In the genomic region with DNA sequence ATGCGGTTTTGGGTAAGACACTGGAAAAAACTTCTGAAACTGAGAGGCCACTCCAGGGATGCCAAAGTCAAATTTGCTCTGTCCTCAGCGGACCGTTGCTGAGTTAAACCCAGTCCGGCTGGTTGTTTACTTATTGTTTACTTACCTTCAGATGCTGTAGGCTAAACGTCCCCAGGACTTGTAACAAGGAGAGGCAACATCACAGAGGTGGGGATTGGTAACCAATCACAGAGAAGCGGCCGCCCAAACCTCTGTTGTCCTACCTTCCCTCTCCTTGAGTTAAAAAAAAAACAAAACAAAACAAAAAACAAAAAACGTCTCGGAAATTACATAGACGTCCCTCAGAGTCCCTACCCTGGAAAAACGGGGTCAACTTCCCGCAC, we compare ENCODE assay signal across 9 cellular contexts. TPM values are rescaled to one million over a fixed set of nuclear protein-coding genes. Genes with fewer than 3 reads are reported as not detected.
DNase-seq lines count a peak whose midpoint lies in the region; ATAC-seq, FAIRE-seq and TF ChIP-seq lines count a peak whose summit lies in the region.
"Had no signal": no experiment of that assay in that cellular context is flagged by ENCODE, and none has a peak within 500 bp of the region (broad histone marks: within the 10 kb centered on the region; RNA-seq: fewer than 3 reads in every experiment).

No MANE protein-coding gene starts in this region.

- DNase-seq in astrocyte of the spinal cord (ENCODE audit: low read depth, low spot score) (no peak), keratinocyte (ENCODE audit: low read depth, low spot score) (no peak), suprapubic skin (ENCODE audit: low spot score in 2 of 2) (no peak), mucosa of descending colon (no peak), HTR-8/SVneo (ENCODE audit: insufficient read length, low spot score) (no peak), foreskin melanocyte (no peak)
- DNase-seq: stimulated activated CD4-positive, alpha-beta T cell treated with anti-CD3 and anti-CD28 coated beads, Interleukin-4, amount 100 ng/mL, for 4 hours had no signal

- FAIRE-seq in keratinocyte (lab: Jason Lieb, UNC) (no peak), HTR-8/SVneo (lab: Jason Lieb, UNC) (no peak)

- no peaks in the 10 kb centered on the region for H3K79me2 ChIP-seq in keratinocyte (ENCODE audit: control insufficient read depth, insufficient read depth, low read length)

- H4K20me1 ChIP-seq in keratinocyte (ENCODE audit: control insufficient read depth, extremely low read depth, insufficient read depth, low read length), result no peaks in the 10 kb centered on the region

- H3K27ac ChIP-seq in HUES48 (ENCODE audit: low read depth, low read length) (peak overlapping the region; percentile 48), keratinocyte (ENCODE audit: control insufficient read depth, insufficient read depth, low read length) (no peak overlapping the region), suprapubic skin (no peak overlapping the region)

- peaks cover 27% of the 10 kb centered on the region for H3K27me3 ChIP-seq in HUES48 (ENCODE audit: control insufficient read depth, insufficient read depth, low read length)
- peaks cover 44% of the 10 kb centered on the region for H3K27me3 ChIP-seq in keratinocyte (ENCODE audit: control insufficient read depth, extremely low read depth, insufficient read depth, low read length)
- H3K27me3 ChIP-seq in suprapubic skin, result peaks cover 43% of the 10 kb centered on the region

- TF ChIP-seq POLR2A in suprapubic skin (IDR thresholded peaks at IDR 0.05), result no peak

- H2AFZ ChIP-seq in keratinocyte (ENCODE audit: control insufficient read depth, low read length), result no peak overlapping the region

- no peaks in the 10 kb centered on the region for H3K9me3 ChIP-seq in HUES48 (ENCODE audit: control insufficient read depth, insufficient read depth, low read length)
- no peaks in the 10 kb centered on the region for H3K9me3 ChIP-seq in keratinocyte (ENCODE audit: control insufficient read depth, low read depth, low read length)
- no peaks in the 10 kb centered on the region for H3K9me3 ChIP-seq in suprapubic skin
- no peaks in the 10 kb centered on the region for H3K9me3 ChIP-seq in mucosa of descending colon

- intact Hi-C loops in mucosa of descending colon (cut with DNase I, micrococcal nuclease), result no loop called here

- H3K4me2 ChIP-seq in keratinocyte (ENCODE audit: control insufficient read depth, extremely low read depth, insufficient read depth, low read depth, low read length), result peak overlapping the region; percentile 52

- H3K9me1 ChIP-seq in keratinocyte (ENCODE audit: control insufficient read depth, extremely low read depth, insufficient read depth, low read length), result no peaks in the 10 kb centered on the region

- WGBS in suprapubic skin, result 19% methylated on average over 12 of the region's 12 CpGs

- no peak for ATAC-seq in mucosa of descending colon

- dilution Hi-C loops in keratinocyte (cut with MboI; ENCODE audit: extremely low pct_ligation_motif_present, low sequenced_read_pairs), result no loop called here

- no peaks in the 10 kb centered on the region for H3K36me3 ChIP-seq in HUES48 (ENCODE audit: control insufficient read depth, insufficient read depth, low read length)
- no peaks in the 10 kb centered on the region for H3K36me3 ChIP-seq in keratinocyte (ENCODE audit: control insufficient read depth in 2 of 2, extremely low read depth in 1 of 2, insufficient read depth in 2 of 2, low read length in 2 of 2)
- peaks cover 3% of the 10 kb centered on the region for H3K36me3 ChIP-seq in suprapubic skin
- no peaks in the 10 kb centered on the region for H3K36me3 ChIP-seq in mucosa of descending colon (ENCODE audit: low read depth)

- H3K4me3 ChIP-seq in HUES48 (ENCODE audit: low read depth, low read length), result peak overlapping the region; percentile 91
- peak overlapping the region; percentile 32 for H3K4me3 ChIP-seq in astrocyte of the spinal cord (ENCODE audit: low read depth, low read length)
- peak overlapping the region; percentile 12 to 31 (median 21) for H3K4me3 ChIP-seq in keratinocyte (ENCODE audit: control insufficient read depth in 2 of 3, extremely low read depth in 1 of 3, insufficient read depth in 2 of 3, low read depth in 1 of 3, low read length in 3 of 3)
- H3K4me3 ChIP-seq in suprapubic skin, result peak overlapping the region; percentile 50
- H3K4me3 ChIP-seq in mucosa of descending colon, result no peak overlapping the region

- no peak for TF ChIP-seq EP300 in suprapubic skin (IDR thresholded peaks at IDR 0.05)

- peak overlapping the region; percentile 81 for H3K9ac ChIP-seq in HUES48 (ENCODE audit: low read depth, low read length)
- H3K9ac ChIP-seq in keratinocyte (ENCODE audit: control insufficient read depth, extremely low read depth, insufficient read depth, low read length), result no peak overlapping the region

- in situ Hi-C loops in astrocyte of the spinal cord (cut with HindIII; ENCODE audit: low sequenced_read_pairs), result no loop called here

- H3K4me1 ChIP-seq in HUES48 (ENCODE audit: control insufficient read depth, insufficient read depth, low read length) (peaks cover 16% of the 10 kb centered on the region), keratinocyte (ENCODE audit: control insufficient read depth, extremely low read depth, insufficient read depth, low read length) (no peaks in the 10 kb centered on the region), suprapubic skin (peaks cover 14% of the 10 kb centered on the region), mucosa of descending colon (ENCODE audit: low read depth) (peaks cover 4% of the 10 kb centered on the region)

- TF ChIP-seq CTCF in astrocyte of the spinal cord (IDR thresholded peaks at IDR 0.05; ENCODE audit: low read depth, low read length), result no peak
- no peak for TF ChIP-seq CTCF in keratinocyte (optimal IDR thresholded peaks at IDR 0.05 in 1 of 3, IDR thresholded peaks at IDR 0.05 in 1 of 3, conservative IDR thresholded peaks at IDR 0.05 in 1 of 3; ENCODE audit: extremely low read depth in 1 of 3, insufficient read depth in 2 of 3, low read length in 3 of 3)
- TF ChIP-seq CTCF in suprapubic skin (IDR thresholded peaks at IDR 0.05), result no peak
- TF ChIP-seq CTCF in mucosa of descending colon (IDR thresholded peaks at IDR 0.05), result no peak

RNA-seq across cellular contexts. Expression of a gene that starts 0.4 kb away (rescaled TPM):
- polyA plus RNA-seq in keratinocyte, result 0.14 to 0.44 TPM (median 0.28 TPM) in 3 replicates
- not detected for polyA plus RNA-seq in keratinocyte (2011; ENCODE audit: low read depth)
- polyA plus RNA-seq in keratinocyte (2011; cell fraction: cytosol; rRNA removed), result 0.52 and 0.77 TPM in 2 replicates
- polyA plus RNA-seq in keratinocyte (2011; cell fraction: nucleus; rRNA removed), result 0.43 and 0.61 TPM in 2 replicates
- polyA plus RNA-seq in keratinocyte (2012; ENCODE audit: low replicate concordance), result 0.37 TPM in 1 of 2 replicates, not detected in the other
- polyA minus RNA-seq in keratinocyte, result 0.10 to 0.99 TPM (median 0.92 TPM) in 3 replicates
- not detected for polyA minus RNA-seq in keratinocyte (2011; cell fraction: cytosol; rRNA and poly(A)+ RNA removed)
- polyA minus RNA-seq in keratinocyte (2011; cell fraction: nucleus; rRNA and poly(A)+ RNA removed), result not detected in 2 replicates
- 1 to 10 TPM; 1.1 to 9.7 (median 2.0) TPM for total RNA-seq in suprapubic skin
- total RNA-seq in mucosa of descending colon, result 1 to 10 TPM in 2 of 3 donors, under 1 TPM in 1; 0.58 to 5.1 (median 3.1) TPM
- total RNA-seq: activated CD8-positive, alpha-beta memory T cell treated with anti-CD3 and anti-CD28 coated beads for 36 hours had no signal
